ENCODE assay signal across 22 cellular contexts in genomic region chr2:15990151-15991101, GRCh38. TPM values are rescaled to one million over a fixed set of nuclear protein-coding genes. Genes with fewer than 3 reads are reported as not detected.
DNase-seq lines count a peak whose midpoint lies in the region; ATAC-seq, FAIRE-seq and TF ChIP-seq lines count a peak whose summit lies in the region.
"Had no signal": no experiment of that assay in that cellular context is flagged by ENCODE, and none has a peak within 500 bp of the region (broad histone marks: within the 10 kb centered on the region; RNA-seq: fewer than 3 reads in every experiment).

No MANE protein-coding gene starts in this region.

- H3K4me3 ChIP-seq in SJCRH30: no peak overlapping the region
- H3K4me3 ChIP-seq in H1 (ENCODE audit: extremely low read depth in 1 of 4, insufficient read depth in 2 of 4, low read depth in 3 of 4, low read length in 4 of 4): no peak overlapping the region
- no peak overlapping the region for H3K4me3 ChIP-seq in thyroid gland (replicated peaks in 1 of 3)
- H3K4me3 ChIP-seq in coronary artery: no peak overlapping the region
- H3K4me3 ChIP-seq: A549 had no signal

- no peak overlapping the region for H2AFZ ChIP-seq in H1 (ENCODE audit: low read length)

- TF ChIP-seq EP300 in H1 (IDR thresholded peaks at IDR 0.05; ENCODE audit: borderline replicate concordance in 1 of 2, low read depth in 2 of 2, low read length in 2 of 2): no peak

- FAIRE-seq in H1 (lab: Jason Lieb, UNC): no peak
- FAIRE-seq: A549, D721Med, G401.6, GM12891 had no signal

- CTCF ChIA-PET in H1 (lab: Charles Lee; ENCODE audit: partially characterized antibody): interaction anchor here (0.8 to 1.0 kb wide), 2 partner anchors 47 to 207 kb away, joined by 4 read pairs; no protein-coding TSS in a partner anchor

- H2BK5ac ChIP-seq in H1 (ENCODE audit: low read depth, low read length): no peak overlapping the region

- H3K4ac ChIP-seq in H1 (replicated peaks; ENCODE audit: insufficient read length, low read depth, low read length): no peak overlapping the region

- H3K27me3 Mint-ChIP-seq in nephron progenitor cell (ENCODE audit: low read depth, poor library complexity): peaks cover 4% of the 10 kb centered on the region
- H3K27me3 Mint-ChIP-seq: CD4-positive, alpha-beta memory T cell had no signal

- H3K9me3 Mint-ChIP-seq in nephron progenitor cell: no peaks in the 10 kb centered on the region

- no peak overlapping the region for H3K23ac ChIP-seq in H1 (ENCODE audit: insufficient read length)

- no peaks in the 10 kb centered on the region for H3K36me3 ChIP-seq in SJCRH30
- H3K36me3 ChIP-seq in H1 (ENCODE audit: control insufficient read depth in 2 of 4, insufficient read depth in 4 of 4, low read length in 3 of 4): no peaks in the 10 kb centered on the region
- no peaks in the 10 kb centered on the region for H3K36me3 ChIP-seq in thyroid gland
- H3K36me3 ChIP-seq: BE2C had no signal

- no peak overlapping the region for H4K5ac ChIP-seq in H1 (ENCODE audit: insufficient read length, low read depth, low read length)

- TF ChIP-seq POLR2A in H1 (IDR thresholded peaks at IDR 0.05; ENCODE audit: control extremely low read depth in 1 of 2, low read depth in 2 of 2, low read length in 2 of 2): no peak
- TF ChIP-seq POLR2A in thyroid gland (IDR thresholded peaks at IDR 0.05): no peak

- H3K27ac ChIP-seq in SJCRH30 (peak overlapping the region; percentile 53), H1 (ENCODE audit: low read depth, low read length) (no peak overlapping the region), thyroid gland (peak overlapping the region; percentile 88 to 97 (median 91)), coronary artery (no peak overlapping the region)
- H3K27ac ChIP-seq: A549, C4-2B had no signal

- peak; percentile 75 to 93 for DNase-seq in SJCRH30
- no peak for DNase-seq in H1 (ENCODE audit: low read depth in 1 of 2, low spot score in 2 of 2)
- no peak for DNase-seq in nephron progenitor cell
- DNase-seq in thyroid gland: no peak
- DNase-seq in NCI-H2227 treated with DMSO at 0.1 percent for 48 hours (lab: John Stamatoyannopoulos, UW): no peak
- no peak for DNase-seq in coronary artery (ENCODE audit: low spot score)
- DNase-seq: BE2C; CD4-positive, alpha-beta memory T cell; DMS153; DMS79 treated with DMSO at 0.1 percent for 48 hours; EL; H7 had no signal

- no peak overlapping the region for H3K14ac ChIP-seq in H1 (ENCODE audit: insufficient read length)

- H2BK120ac ChIP-seq in H1 (replicated peaks; ENCODE audit: low read depth, low read length): no peak overlapping the region

- H3K27me3 ChIP-seq in SJCRH30 (no peaks in the 10 kb centered on the region), H1 (replicated peaks in 1 of 4; ENCODE audit: control insufficient read depth in 3 of 4, extremely low read depth in 1 of 4, insufficient read depth in 3 of 4, low read length in 3 of 4) (no peaks in the 10 kb centered on the region; a peak in 1 of 7 replicates), thyroid gland (no peaks in the 10 kb centered on the region)
- H3K27me3 ChIP-seq: BE2C had no signal

- H2AK5ac ChIP-seq in H1 (ENCODE audit: low read depth, low read length): no peak overlapping the region

- no peak overlapping the region for H2BK12ac ChIP-seq in H1 (ENCODE audit: low read depth, low read length)

- no peak overlapping the region for H3K9ac ChIP-seq in H1 (replicated peaks in 1 of 4; ENCODE audit: extremely low read depth in 1 of 4, low read depth in 3 of 4, low read length in 3 of 4)

- TF ChIP-seq CTCF in H1 (IDR thresholded peaks at IDR 0.05; ENCODE audit: control extremely low read depth in 1 of 3, insufficient read depth in 1 of 3, low read depth in 1 of 3, low read length in 3 of 3) (no peak), nephron progenitor cell (IDR thresholded peaks at IDR 0.05) (no peak), thyroid gland (IDR thresholded peaks at IDR 0.05) (no peak), coronary artery (IDR thresholded peaks at IDR 0.05) (no peak)

- no peak overlapping the region for H3K56ac ChIP-seq in H1 (replicated peaks; ENCODE audit: insufficient read length, low read depth, low read length)

- intact Hi-C loops in thyroid gland (cut with DNase I): no loop called here

- WGBS in H1 (ENCODE audit: extremely low coverage in 1 of 2, insufficient coverage in 1 of 2, insufficient read length in 1 of 2, insufficient replicate concordance in 2 of 2, low coverage in 1 of 2, low lambda C conversion rate in 2 of 2, missing lambda C conversion rate in 1 of 2), 2 experiments: 91% methylated on average over 11 of the region's 11 CpGs; no CpG with 5 or more reads in 1 of the 2 experiments
- WGBS in thyroid gland, 2 donors: 84 to 86% methylated on average over 11 of the region's 11 CpGs

- H3K9me3 ChIP-seq in SJCRH30 (replicated peaks) (no peaks in the 10 kb centered on the region), H1 (ENCODE audit: insufficient read depth in 2 of 2, low read depth in 1 of 2, low read length in 1 of 2) (no peaks in the 10 kb centered on the region), thyroid gland (no peaks in the 10 kb centered on the region)
- H3K9me3 ChIP-seq: A549 had no signal

- H4K8ac ChIP-seq in H1 (ENCODE audit: extremely low read depth, insufficient read depth, low read length): no peak overlapping the region

- H3K4me1 Mint-ChIP-seq in nephron progenitor cell: peaks cover 37% of the 10 kb centered on the region
- H3K4me1 Mint-ChIP-seq: CD4-positive, alpha-beta memory T cell; IgD-negative memory B cell had no signal

- H3K79me2 ChIP-seq in H1 (ENCODE audit: control insufficient read depth in 1 of 2, insufficient read depth in 2 of 2, low read length in 2 of 2): no peaks in the 10 kb centered on the region

- no peaks in the 10 kb centered on the region for H3K36me3 Mint-ChIP-seq in nephron progenitor cell (ENCODE audit: low read depth)
- H3K36me3 Mint-ChIP-seq: CD4-positive, alpha-beta memory T cell; IgD-negative memory B cell had no signal

- H3K18ac ChIP-seq in H1 (ENCODE audit: extremely low read depth, low read length): peak overlapping the region; percentile 24

- no peak overlapping the region; the same call in 1 of the 2 replicates for H2BK15ac ChIP-seq in H1 (ENCODE audit: low read length)

- no peak for TF ChIP-seq RAD21 in H1 (IDR thresholded peaks at IDR 0.05 in 1 of 2, conservative IDR thresholded peaks at IDR 0.05 in 1 of 2; ENCODE audit: low read depth in 2 of 2, low read length in 2 of 2)

- H2BK20ac ChIP-seq in H1 (ENCODE audit: low read length): peak overlapping the region; percentile 57; the same call in 1 of the 2 replicates

- no peaks in the 10 kb centered on the region for H3K79me1 ChIP-seq in H1 (ENCODE audit: low read depth, low read length)

- peaks cover 7% of the 10 kb centered on the region; the same call in 1 of the 2 replicates for H3K23me2 ChIP-seq in H1 (ENCODE audit: low read depth, low read length)

- peak overlapping the region; percentile 15 for H3K27ac Mint-ChIP-seq in nephron progenitor cell
- H3K27ac Mint-ChIP-seq: CD4-positive, alpha-beta memory T cell; IgD-negative memory B cell had no signal

- H4K20me1 ChIP-seq in H1 (replicated peaks in 1 of 2; ENCODE audit: control insufficient read depth in 1 of 2, insufficient read depth in 2 of 2, low read length in 2 of 2): peaks cover 0 to 2% of the 10 kb centered on the region in 2 experiments

- POLR2A ChIA-PET in H1 (lab: Charles Lee; ENCODE audit: partially characterized antibody): interaction anchor here (0.7 to 1.4 kb wide), 2 partner anchors 9 to 10 kb away, joined by 3 read pairs; no protein-coding TSS in a partner anchor

- H3K4me2 ChIP-seq in H1 (ENCODE audit: insufficient read depth in 1 of 2, low read depth in 2 of 2, low read length in 2 of 2): 0 out of 4 replicates have a peak overlapping the region, but pooled peaks of 1 of the 2 experiments have one; percentile 42
- H3K4me2 ChIP-seq: A549 had no signal

- no peak overlapping the region for H3K4me3 Mint-ChIP-seq in nephron progenitor cell
- H3K4me3 Mint-ChIP-seq: CD4-positive, alpha-beta memory T cell; IgD-negative memory B cell had no signal

- H3K4me1 ChIP-seq in SJCRH30 (peaks cover 62% of the 10 kb centered on the region), H1 (replicated peaks in 1 of 4; ENCODE audit: control insufficient read depth in 3 of 4, insufficient read depth in 4 of 4, low read length in 3 of 4) (peaks cover 2 to 16% (median 7%) of the 10 kb centered on the region in 4 experiments; a peak in 6 of 7 replicates), thyroid gland (peaks cover 34 to 36% of the 10 kb centered on the region in 2 donors)
- H3K4me1 ChIP-seq: A549 had no signal

- ATAC-seq in HG03280 (IDR thresholded peaks at IDR 0.05; ENCODE audit: unreplicated experiment): no peak
- ATAC-seq in GM21423 (IDR thresholded peaks at IDR 0.05; ENCODE audit: unreplicated experiment): no peak

- H4K91ac ChIP-seq in H1 (replicated peaks; ENCODE audit: insufficient read length, low read length): peak overlapping the region; percentile 20

TF ChIP-seq in H1, 55 proteins besides CTCF, POLR2A, EP300 and RAD21 (continues in another document):
- no peak for TF ChIP-seq CREB1 (IDR thresholded peaks at IDR 0.05)
- TF ChIP-seq POLR2AphosphoS5 (IDR thresholded peaks at IDR 0.05; ENCODE audit: low read depth, low read length): no peak
- no peak for TF ChIP-seq ASH2L (IDR thresholded peaks at IDR 0.05; ENCODE audit: low read length)
- no peak for TF ChIP-seq MAX (IDR thresholded peaks at IDR 0.05)
- no peak for TF ChIP-seq SAP30 (IDR thresholded peaks at IDR 0.05; ENCODE audit: insufficient read depth, insufficient replicate concordance, low read length)
- no peak for TF ChIP-seq TEAD4 (IDR thresholded peaks at IDR 0.05; ENCODE audit: low read depth, low read length)
- no peak for TF ChIP-seq NRF1 (IDR thresholded peaks at IDR 0.05; ENCODE audit: low read depth, low read length)
- no peak for TF ChIP-seq KDM5A (IDR thresholded peaks at IDR 0.05; ENCODE audit: low read length)
- TF ChIP-seq ZNF274 (IDR thresholded peaks at IDR 0.05; ENCODE audit: borderline replicate concordance, extremely low read depth, low read length): no peak
- no peak for TF ChIP-seq YY1 (IDR thresholded peaks at IDR 0.05; ENCODE audit: low read depth, low read length)

RNA-seq across cellular contexts. Expression of gene MYCN, which starts 50.1 kb away (rescaled TPM):
- total RNA-seq in SJCRH30 (2014; rRNA removed; shearing (Covaris generic)): 185 and 190 TPM in 2 replicates
- 137 and 142 TPM in 2 replicates for total RNA-seq in H1 (2021; fragmentation: NEBNext Ultra II Directional; extraction: Animal tissue kit (Norgen Biotek cat#: 25700))
- polyA plus RNA-seq in H1 (2011; rRNA removed): 87.8 and 100 TPM in 2 replicates
- polyA plus RNA-seq in H1 (2011; cell fraction: cytosol; rRNA removed): 90.7 TPM
- polyA plus RNA-seq in H1 (2011; cell fraction: nucleus; rRNA removed): 82.0 TPM
- 85.1 to 103 TPM (median 94.3 TPM) in 4 replicates for polyA plus RNA-seq in H1 (2012, experiment 1 of 2)
- polyA plus RNA-seq in H1 (2012, experiment 2 of 2): 144 TPM
- 90.2 TPM for polyA plus RNA-seq in H1 (2013, experiment 1 of 2)
- polyA plus RNA-seq in H1 (2013, experiment 2 of 2): 86.8 TPM
- 51.6 and 92.6 TPM in 2 replicates for polyA minus RNA-seq in H1 (2011; rRNA and poly(A)+ RNA removed)
- polyA minus RNA-seq in H1 (2011; cell fraction: cytosol; rRNA and poly(A)+ RNA removed): 57.2 TPM
- polyA minus RNA-seq in H1 (2011; cell fraction: nucleus; rRNA and poly(A)+ RNA removed): 35.0 TPM
- total RNA-seq in thyroid gland: 10 to 100 TPM in 2 of 4 donors, 1 to 10 TPM in 2; 5.9 to 13.3 (median 10.1) TPM
- total RNA-seq: HT1080 had no signal
- polyA plus RNA-seq: A549; AG04450; CD4-positive, alpha-beta memory T cell; IgD-negative memory B cell had no signal

Comparison
In these comparisons a context has a peak if more than half of its experiments do, and no peak if none do; other contexts are left out.
1. DNase-seq: peak in SJCRH30 (2 of 2); none in H1 (0 of 2), nephron progenitor cell (single experiment), thyroid gland (0 of 2), NCI-H2227 treated with DMSO at 0.1 percent for 48 hours (single experiment) and coronary artery (single experiment).
2. H3K27ac ChIP-seq: peak in SJCRH30 (single experiment) and thyroid gland (3 of 3); none in H1 (single experiment) and coronary artery (0 of 2).